Comparison of ENCODE assay signal across 1 cellular context in genomic region chr10:73625884-73626753, GRCh38.
TF ChIP-seq lines count a peak whose summit lies in the region.

No MANE protein-coding gene starts in this region.

TF ChIP-seq in HEK293, 187 proteins besides CTCF, POLR2A, EP300 and RAD21 (continued from another document and continues in another):
- peak; percentile 24; the same call in 1 of the 2 replicates for TF ChIP-seq ZNF692 (tag by site-specific recombination; IDR thresholded peaks at IDR 0.05)
- TF ChIP-seq ZNF114 (tag by site-specific recombination; IDR thresholded peaks at IDR 0.05), result no peak
- TF ChIP-seq ZNF660 (tag by site-specific recombination; IDR thresholded peaks at IDR 0.05), result no peak; the same call in 1 of the 2 replicates
- TF ChIP-seq ZFP69B (tag by site-specific recombination; IDR thresholded peaks at IDR 0.05), result no peak
- TF ChIP-seq ZNF664 (tag by site-specific recombination; IDR thresholded peaks at IDR 0.05), result no peak
- TF ChIP-seq ZNF549 (tag by site-specific recombination; IDR thresholded peaks at IDR 0.05), result no peak
- no peak for TF ChIP-seq OSR2 (tag by site-specific recombination; IDR thresholded peaks at IDR 0.05)
- TF ChIP-seq ZNF366 (tag by site-specific recombination; conservative IDR thresholded peaks at IDR 0.05), result no peak
- TF ChIP-seq ZBTB7A (tag by site-specific recombination; IDR thresholded peaks at IDR 0.05; ENCODE audit: low read depth), result no peak
- no peak for TF ChIP-seq PATZ1 (tag by site-specific recombination; IDR thresholded peaks at IDR 0.05)
- no peak for TF ChIP-seq ZNF174 (tag by site-specific recombination; IDR thresholded peaks at IDR 0.05)
- TF ChIP-seq PRDM10 (tag by site-specific recombination; IDR thresholded peaks at IDR 0.05), result no peak
- TF ChIP-seq ZBTB49 (tag by site-specific recombination; IDR thresholded peaks at IDR 0.05; ENCODE audit: low read depth), result no peak
- no peak for TF ChIP-seq ZNF146 (tag by site-specific recombination; IDR thresholded peaks at IDR 0.05)
- no peak for TF ChIP-seq ZSCAN5A (tag by site-specific recombination; IDR thresholded peaks at IDR 0.05)
- no peak for TF ChIP-seq ZNF48 (tag by site-specific recombination; IDR thresholded peaks at IDR 0.05)
- TF ChIP-seq HOXA7 (CRISPR knock-in tag; IDR thresholded peaks at IDR 0.05; ENCODE audit: borderline replicate concordance), result no peak
- 0 out of 2 replicates have a peak, but pooled peaks have one; percentile 19 for TF ChIP-seq ZSCAN4 (tag by site-specific recombination; IDR thresholded peaks at IDR 0.05)
- peak; percentile 52; the same call in 1 of the 2 replicates for TF ChIP-seq TSHZ1 (tag by site-specific recombination; IDR thresholded peaks at IDR 0.05; ENCODE audit: borderline replicate concordance)
- no peak for TF ChIP-seq ZNF529 (tag by site-specific recombination; IDR thresholded peaks at IDR 0.05; ENCODE audit: insufficient replicate concordance)
- no peak; the same call in 1 of the 2 replicates for TF ChIP-seq KLF16 (tag by site-specific recombination; IDR thresholded peaks at IDR 0.05)
- TF ChIP-seq SP2 (tag by site-specific recombination; IDR thresholded peaks at IDR 0.05), result 0 out of 2 replicates have a peak, but pooled peaks have one; percentile 3
- TF ChIP-seq KLF7 (tag by site-specific recombination; IDR thresholded peaks at IDR 0.05; ENCODE audit: borderline replicate concordance), result peak; percentile 42; the same call in 1 of the 2 replicates
- no peak for TF ChIP-seq SP3 (tag by site-specific recombination; IDR thresholded peaks at IDR 0.05)
- TF ChIP-seq ZBTB20 (tag by site-specific recombination; IDR thresholded peaks at IDR 0.05), result no peak
- no peak for TF ChIP-seq EGR2 (tag by site-specific recombination; IDR thresholded peaks at IDR 0.05; ENCODE audit: low read depth)
- TF ChIP-seq ZNF274 (IDR thresholded peaks at IDR 0.05; ENCODE audit: low read length), result no peak
- no peak for TF ChIP-seq ZNF274 (tag by site-specific recombination; IDR thresholded peaks at IDR 0.05; ENCODE audit: borderline replicate concordance)
- TF ChIP-seq ZBTB6 (tag by site-specific recombination; IDR thresholded peaks at IDR 0.05), result no peak
- TF ChIP-seq GLIS2 (tag by site-specific recombination; IDR thresholded peaks at IDR 0.05), result no peak
- TF ChIP-seq ZBTB17 (tag by site-specific recombination; IDR thresholded peaks at IDR 0.05), result no peak; the same call in 1 of the 2 replicates
- TF ChIP-seq PBX3 (CRISPR knock-in tag; IDR thresholded peaks at IDR 0.05), result 0 out of 2 replicates have a peak, but pooled peaks have one; percentile 48
- TF ChIP-seq ZXDB (tag by site-specific recombination; IDR thresholded peaks at IDR 0.05), result peak; percentile 78
- TF ChIP-seq BCL6B (tag by site-specific recombination; IDR thresholded peaks at IDR 0.05), result no peak
- TF ChIP-seq ZNF837 (tag by site-specific recombination; IDR thresholded peaks at IDR 0.05), result no peak
- TF ChIP-seq ZBTB21 (tag by site-specific recombination; IDR thresholded peaks at IDR 0.05), result peak; percentile 29; the same call in 1 of the 2 replicates
- TF ChIP-seq REPIN1 (tag by site-specific recombination; IDR thresholded peaks at IDR 0.05; ENCODE audit: low read depth), result no peak; the same call in 1 of the 2 replicates
